18 cellular contexts compared by ENCODE assay signal in the genomic region with DNA sequence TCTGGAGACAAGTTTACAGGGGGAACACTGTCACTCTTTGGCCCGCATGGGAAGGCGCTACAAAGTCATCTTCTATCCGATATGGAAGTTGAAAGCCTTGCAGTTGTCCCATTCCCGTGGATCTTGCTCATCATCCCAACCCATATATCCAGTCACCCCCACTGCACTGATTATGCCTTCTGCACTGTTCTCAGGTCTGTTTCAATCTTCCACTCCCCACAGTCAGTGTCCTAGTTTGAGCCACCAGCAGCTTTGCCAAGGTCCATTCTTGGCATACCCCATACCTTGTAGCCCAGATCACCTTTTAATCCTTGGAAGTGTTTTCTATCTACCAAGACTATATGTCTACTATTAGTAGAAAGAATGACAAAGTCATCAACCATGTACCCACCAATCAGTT.
A peak's percentile ranks its signal among the peaks of the same experiment; 100 is the strongest.
DNase-seq lines count a peak whose midpoint lies in the region; ATAC-seq and TF ChIP-seq lines count a peak whose summit lies in the region.
"Had no signal": no experiment of that assay in that cellular context is flagged by ENCODE, and none has a peak within 500 bp of the region (broad histone marks: within the 10 kb centered on the region; RNA-seq: fewer than 3 reads in every experiment).

No MANE protein-coding gene starts in this region.

- TF ChIP-seq CTCF in gastroesophageal sphincter (IDR thresholded peaks at IDR 0.05) (no peak), osteocyte (IDR thresholded peaks at IDR 0.05) (no peak), GM13976 (IDR thresholded peaks at IDR 0.05; ENCODE audit: borderline replicate concordance, control extremely low read depth, extremely low read depth, insufficient read depth, missing control alignments) (no peak)

- DNase-seq in T-helper 17 cell = no peak
- no peak for DNase-seq in osteocyte (ENCODE audit: extremely low spot score, unreplicated experiment)
- no peak for DNase-seq in GM13976 (ENCODE audit: low spot score)
- DNase-seq in Kasumi-1 (lab: John Stamatoyannopoulos, UW) = no peak
- DNase-seq in aorta = no peak
- no peak for DNase-seq in Right ventricle myocardium inferior (ENCODE audit: missing footprints)
- DNase-seq: BE2C; CD8-positive, alpha-beta T cell; COR-L47; DMS153; DMS79 treated with DMSO at 0.1 percent for 48 hours; EL; H7 had no signal

- peak overlapping the region in 3 of 4 donors; percentile 15 to 76 (median 76) for H3K27ac ChIP-seq in gastroesophageal sphincter
- H3K27ac ChIP-seq in aorta (ENCODE audit: low read depth in 1 of 2, low read length in 2 of 2) = no peak overlapping the region
- H3K27ac ChIP-seq: A549, C4-2B had no signal

- H3K36me3 ChIP-seq in gastroesophageal sphincter (peaks cover 0 to 20% of the 10 kb centered on the region in 2 donors), aorta (ENCODE audit: control insufficient read depth in 1 of 2, insufficient read depth in 2 of 2, low read length in 1 of 2) (peaks cover 0 to 3% of the 10 kb centered on the region in 2 donors)
- H3K36me3 ChIP-seq: BE2C had no signal

- H3K4me1 Mint-ChIP-seq in T-helper 17 cell (peaks cover 29% of the 10 kb centered on the region), osteocyte (ENCODE audit: unreplicated experiment) (peaks cover 27% of the 10 kb centered on the region)
- H3K4me1 Mint-ChIP-seq: GM23338 had no signal

- H3K27me3 ChIP-seq in gastroesophageal sphincter = no peaks in the 10 kb centered on the region
- H3K27me3 ChIP-seq in aorta (ENCODE audit: control insufficient read depth in 1 of 2, insufficient read depth in 2 of 2, low read length in 1 of 2) = no peaks in the 10 kb centered on the region
- H3K27me3 ChIP-seq: BE2C had no signal

- H3K4me1 ChIP-seq in gastroesophageal sphincter = peaks cover 3 to 20% (median 4%) of the 10 kb centered on the region in 3 donors
- no peaks in the 10 kb centered on the region for H3K4me1 ChIP-seq in aorta (ENCODE audit: control insufficient read depth in 1 of 2, insufficient read depth in 2 of 2, low read length in 2 of 2)
- H3K4me1 ChIP-seq: A549 had no signal

- H3K36me3 Mint-ChIP-seq in T-helper 17 cell (ENCODE audit: low read depth) = peaks cover 11% of the 10 kb centered on the region
- H3K36me3 Mint-ChIP-seq in osteocyte (ENCODE audit: unreplicated experiment) = peaks cover 17% of the 10 kb centered on the region

- peaks cover 9% of the 10 kb centered on the region for H3K9me3 Mint-ChIP-seq in osteocyte (ENCODE audit: unreplicated experiment)

- H3K27me3 Mint-ChIP-seq in T-helper 17 cell (no peaks in the 10 kb centered on the region), osteocyte (ENCODE audit: unreplicated experiment) (no peaks in the 10 kb centered on the region)
- H3K27me3 Mint-ChIP-seq: IgD-negative memory B cell had no signal

- no peak for TF ChIP-seq POLR2A in gastroesophageal sphincter (IDR thresholded peaks at IDR 0.05)

- in situ Hi-C loops in GM13976 (cut with MboI; ENCODE audit: low sequenced_read_pairs, unreplicated experiment) = no loop called here

- no peak overlapping the region for H3K4me3 Mint-ChIP-seq in T-helper 17 cell
- no peak overlapping the region for H3K4me3 Mint-ChIP-seq in osteocyte (ENCODE audit: unreplicated experiment)
- H3K4me3 Mint-ChIP-seq: CD8-positive, alpha-beta T cell; GM23338 had no signal

- intact Hi-C loops in aorta (cut with DNase I) = no loop called here
- intact Hi-C loops in Right ventricle myocardium inferior (cut with DNase I) = no loop called here

- H3K27ac Mint-ChIP-seq in T-helper 17 cell = peak overlapping the region; percentile 51
- peak overlapping the region; percentile 60 for H3K27ac Mint-ChIP-seq in osteocyte (ENCODE audit: unreplicated experiment)
- H3K27ac Mint-ChIP-seq: CD8-positive, alpha-beta T cell; GM23338; IgD-negative memory B cell had no signal

- no peak for TF ChIP-seq EP300 in gastroesophageal sphincter (IDR thresholded peaks at IDR 0.05)

- ATAC-seq in T-helper 17 cell = no peak
- no peak for ATAC-seq in gastroesophageal sphincter
- ATAC-seq in aorta (ENCODE audit: low FRiP score) = no peak
- no peak for ATAC-seq in Right ventricle myocardium inferior
- ATAC-seq: A549; CD8-positive, alpha-beta T cell; GM23338 had no signal

- WGBS in gastroesophageal sphincter (ENCODE audit: low coverage in 1 of 2), 2 donors = 95 to 96% methylated on average over 4 of the region's 4 CpGs
- 97 to 98% methylated on average over 4 of the region's 4 CpGs for WGBS in aorta, 2 donors

- H3K9me3 ChIP-seq in T-helper 17 cell (ENCODE audit: control insufficient read depth, low read length, poor library complexity, severe bottlenecking) (no peaks in the 10 kb centered on the region), gastroesophageal sphincter (no peaks in the 10 kb centered on the region), aorta (ENCODE audit: control insufficient read depth, low read length) (no peaks in the 10 kb centered on the region)
- H3K9me3 ChIP-seq: A549, BE2C had no signal

- H3K4me3 ChIP-seq in gastroesophageal sphincter = no peak overlapping the region
- no peak overlapping the region for H3K4me3 ChIP-seq in aorta (ENCODE audit: low read length in 2 of 2)
- H3K4me3 ChIP-seq: A549, GM23338 had no signal

Comparison
In these comparisons a context has a peak if more than half of its experiments do, and no peak if none do; other contexts are left out.
1. H3K27ac ChIP-seq: peak in gastroesophageal sphincter (3 of 4); none in aorta (0 of 2).